Comparison of ENCODE assay signal across 22 cellular contexts in genomic region chr6:17484201-17484606, GRCh38.
DNase-seq lines count a peak whose midpoint lies in the region; ATAC-seq, FAIRE-seq and TF ChIP-seq lines count a peak whose summit lies in the region.
"Had no signal": no experiment of that assay in that cellular context is flagged by ENCODE, and none has a peak within 500 bp of the region (broad histone marks: within the 10 kb centered on the region; RNA-seq: fewer than 3 reads in every experiment).

No MANE protein-coding gene starts in this region.

- no peak for DNase-seq in Right ventricle myocardium superior
- DNase-seq in Right ventricle myocardium inferior (ENCODE audit: missing footprints): no peak
- peak; percentile 69 for DNase-seq in NCI-H345 treated with DMSO at 0.1 percent for 48 hours (lab: John Stamatoyannopoulos, UW; ENCODE audit: unreplicated experiment)
- DNase-seq in glutamatergic neuron: peak; percentile 25
- DNase-seq in small intestine: no peak
- no peak for DNase-seq in stimulated activated effector memory CD8-positive, alpha-beta T cell treated with anti-CD3 and anti-CD28 coated beads, Interleukin-12 subunit alpha, Interleukin-12 subunit beta, amount 100 ng/mL, for 72 hours (ENCODE audit: low spot score in 2 of 2)
- DNase-seq in H9: no peak
- no peak for DNase-seq in NK-92 treated with Interleukin-12 subunit alpha and Interleukin-12 subunit beta, amount 100 ng/mL, for 24 hours (lab: John Stamatoyannopoulos, UW)
- DNase-seq: 8988T; activated CD8-positive, alpha-beta memory T cell treated with anti-CD3 and anti-CD28 coated beads, Interleukin-2, amount 10 ng/mL, durations not matched to agents 7 days and 5 days; amygdala; cerebellar nuclear complex; HFFc6; NCI-H1048; stimulated activated CD4-positive, alpha-beta T cell treated with anti-CD3 and anti-CD28 coated beads, Interleukin-12 subunit alpha, Interleukin-12 subunit beta, amount 100 ng/mL, for 4 hours; stimulated activated naive CD4-positive, alpha-beta T cell treated with Interleukin-2 at 50 U/mL for 16 hours; T1000; upper lobe of left lung had no signal

- H3K4me1 ChIP-seq in small intestine (ENCODE audit: control insufficient read depth in 2 of 2, insufficient read depth in 1 of 2, low read depth in 1 of 2, low read length in 1 of 2): no peaks in the 10 kb centered on the region
- H3K4me1 ChIP-seq in H9 (ENCODE audit: insufficient read depth, low read length): no peaks in the 10 kb centered on the region; the same call in 1 of the 2 replicates
- H3K4me1 ChIP-seq: SJCRH30 had no signal

- H3K79me1 ChIP-seq in H9 (ENCODE audit: insufficient read depth, low read depth, low read length, poor library complexity, severe bottlenecking): no peaks in the 10 kb centered on the region

- TF ChIP-seq CTCF in glutamatergic neuron (IDR thresholded peaks at IDR 0.05; ENCODE audit: partially characterized antibody, unreplicated experiment): no peak
- no peak for TF ChIP-seq CTCF in H9 (conservative IDR thresholded peaks at IDR 0.05)

- no peak overlapping the region for H4K91ac ChIP-seq in H9 (ENCODE audit: insufficient read length, low read depth, low read length)

- no peaks in the 10 kb centered on the region for H3K27me3 Mint-ChIP-seq in glutamatergic neuron (ENCODE audit: unreplicated experiment)
- H3K27me3 Mint-ChIP-seq in H9 (ENCODE audit: low read depth): no peaks in the 10 kb centered on the region

- no peaks in the 10 kb centered on the region for H3K23me2 ChIP-seq in H9 (ENCODE audit: insufficient read length, low read depth, low read length, poor library complexity, severe bottlenecking)

- H3K79me2 ChIP-seq in H9 (ENCODE audit: insufficient read depth, low read length): no peaks in the 10 kb centered on the region

- H3K4me3 Mint-ChIP-seq in glutamatergic neuron (ENCODE audit: unreplicated experiment) (no peak overlapping the region), H9 (no peak overlapping the region)
- no peak overlapping the region for H3K4me3 Mint-ChIP-seq in stimulated activated effector memory CD8-positive, alpha-beta T cell treated with anti-CD3 and anti-CD28 coated beads, Interleukin-12 subunit alpha, Interleukin-12 subunit beta, amount 100 ng/mL, for 72 hours
- H3K4me3 Mint-ChIP-seq: activated CD8-positive, alpha-beta memory T cell treated with anti-CD3 and anti-CD28 coated beads, Interleukin-2, amount 10 ng/mL, durations not matched to agents 7 days and 5 days; HFFc6 had no signal

- no peak overlapping the region for H2BK5ac ChIP-seq in H9 (ENCODE audit: insufficient read length, low read length)

- H3K27me3 ChIP-seq in small intestine (ENCODE audit: control insufficient read depth in 2 of 2, insufficient read depth in 2 of 2, low read length in 2 of 2) (no peaks in the 10 kb centered on the region), H9 (ENCODE audit: insufficient read depth, low read length) (no peaks in the 10 kb centered on the region)
- H3K27me3 ChIP-seq: SJCRH30, upper lobe of left lung had no signal

- WGBS in small intestine, 3 donors: 83 to 92% (median 89%) methylated on average over 6 of the region's 6 CpGs
- no CpG with 5 or more reads among the region's 6 CpGs for WGBS in H9 (ENCODE audit: extremely low coverage, insufficient read length, low lambda C conversion rate)

- no peak overlapping the region for H3K4ac ChIP-seq in H9 (ENCODE audit: low read depth, low read length)

- H3K27ac Mint-ChIP-seq in glutamatergic neuron (ENCODE audit: unreplicated experiment) (peak overlapping the region; percentile 75), H9 (0 out of 7 replicates have a peak overlapping the region, but pooled peaks of 1 of the 3 experiments have one; percentile 32)
- H3K27ac Mint-ChIP-seq in stimulated activated effector memory CD8-positive, alpha-beta T cell treated with anti-CD3 and anti-CD28 coated beads, Interleukin-12 subunit alpha, Interleukin-12 subunit beta, amount 100 ng/mL, for 72 hours: no peak overlapping the region
- H3K27ac Mint-ChIP-seq: activated CD8-positive, alpha-beta memory T cell treated with anti-CD3 and anti-CD28 coated beads, Interleukin-2, amount 10 ng/mL, durations not matched to agents 7 days and 5 days; HFFc6 had no signal

- no peaks in the 10 kb centered on the region for H3K9me3 ChIP-seq in small intestine (ENCODE audit: control insufficient read depth, low read depth)
- no peaks in the 10 kb centered on the region for H3K9me3 ChIP-seq in H9 (ENCODE audit: control insufficient read depth, low read depth, low read length)
- H3K9me3 ChIP-seq: SJCRH30, upper lobe of left lung had no signal

- no peak overlapping the region for H2AK5ac ChIP-seq in H9 (ENCODE audit: insufficient read length, low read length)

- no peak overlapping the region for H2BK12ac ChIP-seq in H9 (ENCODE audit: insufficient read length, low read depth, low read length)

- H3K56ac ChIP-seq in H9 (ENCODE audit: insufficient read length, low read depth, low read length): no peak overlapping the region

- H3K9me3 Mint-ChIP-seq in glutamatergic neuron (ENCODE audit: unreplicated experiment) (no peaks in the 10 kb centered on the region), H9 (no peaks in the 10 kb centered on the region; a peak in 1 of 5 replicates)
- no peaks in the 10 kb centered on the region for H3K9me3 Mint-ChIP-seq in stimulated activated effector memory CD8-positive, alpha-beta T cell treated with anti-CD3 and anti-CD28 coated beads, Interleukin-12 subunit alpha, Interleukin-12 subunit beta, amount 100 ng/mL, for 72 hours
- H3K9me3 Mint-ChIP-seq: HFFc6 had no signal

- no peak for FAIRE-seq in small intestine (lab: Jason Lieb, UNC)
- FAIRE-seq: endometrium had no signal

- no peaks in the 10 kb centered on the region for H3K36me3 Mint-ChIP-seq in glutamatergic neuron (ENCODE audit: unreplicated experiment)
- no peaks in the 10 kb centered on the region for H3K36me3 Mint-ChIP-seq in stimulated activated effector memory CD8-positive, alpha-beta T cell treated with anti-CD3 and anti-CD28 coated beads, Interleukin-12 subunit alpha, Interleukin-12 subunit beta, amount 100 ng/mL, for 72 hours
- H3K36me3 Mint-ChIP-seq in H9 (ENCODE audit: insufficient read depth in 1 of 3, low read depth in 3 of 3): peaks cover 2 to 8% (median 3%) of the 10 kb centered on the region in 3 experiments; a peak in 3 of 7 replicates
- H3K36me3 Mint-ChIP-seq: activated CD8-positive, alpha-beta memory T cell treated with anti-CD3 and anti-CD28 coated beads, Interleukin-2, amount 10 ng/mL, durations not matched to agents 7 days and 5 days had no signal

- ATAC-seq in Right ventricle myocardium superior (ENCODE audit: poor library complexity) (peak; percentile 49), Right ventricle myocardium inferior (no peak)
- no peak for ATAC-seq in stimulated activated effector memory CD8-positive, alpha-beta T cell treated with anti-CD3 and anti-CD28 coated beads, Interleukin-12 subunit alpha, Interleukin-12 subunit beta, amount 100 ng/mL, for 72 hours
- ATAC-seq: activated CD8-positive, alpha-beta memory T cell treated with anti-CD3 and anti-CD28 coated beads, Interleukin-2, amount 10 ng/mL, durations not matched to agents 7 days and 5 days; left lobe of liver had no signal

- H4K5ac ChIP-seq in H9 (ENCODE audit: insufficient read length, low read depth, low read length): no peak overlapping the region

- H3K36me3 ChIP-seq in small intestine (ENCODE audit: control insufficient read depth in 2 of 2, insufficient read depth in 2 of 2, low read length in 2 of 2): no peaks in the 10 kb centered on the region
- H3K36me3 ChIP-seq: SJCRH30, upper lobe of left lung had no signal

- no peak overlapping the region for H3T11ph ChIP-seq in H9 (ENCODE audit: low read length)

- H3K27ac ChIP-seq in small intestine (ENCODE audit: low read depth in 1 of 2, low read length in 1 of 2) (no peak overlapping the region), H9 (ENCODE audit: insufficient read length, low read depth, low read length) (no peak overlapping the region)
- H3K27ac ChIP-seq: HL-60, SJCRH30, upper lobe of left lung had no signal

- no peak overlapping the region for H2AFZ ChIP-seq in H9 (ENCODE audit: low read length)

- H3K23ac ChIP-seq in H9 (ENCODE audit: insufficient read length, low read depth, low read length): no peak overlapping the region

- H3K4me1 Mint-ChIP-seq in glutamatergic neuron (ENCODE audit: low read depth, unreplicated experiment) (peaks cover 11% of the 10 kb centered on the region), H9 (peaks cover 13% of the 10 kb centered on the region in 2 experiments)
- no peaks in the 10 kb centered on the region for H3K4me1 Mint-ChIP-seq in stimulated activated effector memory CD8-positive, alpha-beta T cell treated with anti-CD3 and anti-CD28 coated beads, Interleukin-12 subunit alpha, Interleukin-12 subunit beta, amount 100 ng/mL, for 72 hours
- H3K4me1 Mint-ChIP-seq: activated CD8-positive, alpha-beta memory T cell treated with anti-CD3 and anti-CD28 coated beads, Interleukin-2, amount 10 ng/mL, durations not matched to agents 7 days and 5 days had no signal

- H3K9ac ChIP-seq in H9 (ENCODE audit: extremely low read depth, insufficient read length, low read length): no peak overlapping the region

- H2BK20ac ChIP-seq in H9 (ENCODE audit: low read depth, low read length, poor library complexity, severe bottlenecking): no peak overlapping the region

- H3K4me2 ChIP-seq in H9 (ENCODE audit: insufficient read depth, insufficient read length, low read length): no peak overlapping the region

- intact Hi-C loops in Right ventricle myocardium superior (cut with DNase I): no loop called here
- intact Hi-C loops in Right ventricle myocardium inferior (cut with DNase I): no loop called here

- H3K18ac ChIP-seq in H9 (ENCODE audit: insufficient read length, low read depth, low read length): no peak overlapping the region

- H4K20me1 ChIP-seq in H9 (ENCODE audit: control insufficient read depth, insufficient read depth, insufficient read length): no peaks in the 10 kb centered on the region

- H3K14ac ChIP-seq in H9 (ENCODE audit: insufficient read depth, low read length): no peak overlapping the region; the same call in 1 of the 2 replicates

- H3K4me3 ChIP-seq in small intestine (ENCODE audit: low read depth in 1 of 2, low read length in 2 of 2): no peak overlapping the region
- H3K4me3 ChIP-seq: SJCRH30, upper lobe of left lung had no signal

- no peak overlapping the region for H2BK120ac ChIP-seq in H9 (ENCODE audit: low read depth, low read length, poor library complexity, severe bottlenecking)

- H4K8ac ChIP-seq in H9 (replicated peaks; ENCODE audit: insufficient read length, low read depth, low read length): no peak overlapping the region

- no peak overlapping the region for H2BK15ac ChIP-seq in H9 (ENCODE audit: low read depth, low read length)

Comparison
In these comparisons a context has a peak if more than half of its experiments do, and no peak if none do; other contexts are left out.
1. DNase-seq: peak in NCI-H345 treated with DMSO at 0.1 percent for 48 hours (single experiment) and glutamatergic neuron (single experiment); none in Right ventricle myocardium superior (single experiment), Right ventricle myocardium inferior (single experiment), small intestine (single experiment), stimulated activated effector memory CD8-positive, alpha-beta T cell treated with anti-CD3 and anti-CD28 coated beads, Interleukin-12 subunit alpha, Interleukin-12 subunit beta, amount 100 ng/mL, for 72 hours (0 of 2), H9 (single experiment) and NK-92 treated with Interleukin-12 subunit alpha and Interleukin-12 subunit beta, amount 100 ng/mL, for 24 hours (single experiment).